18 cellular contexts compared by ENCODE assay signal in the genomic region with DNA sequence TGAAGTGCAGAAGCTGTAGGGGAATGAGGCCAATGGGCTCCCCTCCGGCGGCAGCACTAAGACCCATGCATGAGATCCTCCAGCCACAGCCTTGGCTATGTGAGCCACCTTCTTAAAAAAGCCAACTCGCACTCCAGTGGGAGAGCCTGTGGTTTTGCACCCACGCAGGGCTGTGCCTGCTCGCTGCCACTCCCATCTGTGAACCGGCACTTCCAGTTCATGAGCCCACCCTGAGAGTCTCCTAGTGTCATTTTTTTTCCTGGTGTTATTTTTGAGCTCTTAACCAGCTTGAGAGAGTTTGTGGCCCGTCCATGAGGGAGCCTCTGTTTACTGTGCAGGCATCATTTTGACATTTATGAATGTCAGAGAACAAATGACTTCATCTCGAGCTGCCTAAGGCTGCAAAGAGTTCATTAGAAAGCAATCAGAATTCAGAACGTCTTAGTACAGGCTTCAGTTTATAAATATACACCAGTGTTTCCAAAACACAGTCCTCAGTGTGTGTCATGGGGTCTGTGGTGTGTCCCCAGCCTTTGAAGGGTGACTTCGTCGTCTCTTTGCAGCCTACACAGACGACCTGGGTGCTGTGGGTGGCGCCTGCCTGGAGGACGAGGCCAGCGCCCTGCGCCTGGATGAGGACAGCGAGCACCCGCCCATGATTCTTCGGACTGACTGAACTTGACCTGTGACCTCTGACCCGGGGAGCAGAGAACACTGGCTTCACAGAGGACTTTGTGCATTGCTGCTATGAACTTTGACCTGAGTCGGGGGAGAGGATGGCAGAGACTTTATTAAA. TPM values are rescaled to one million over a fixed set of nuclear protein-coding genes. Genes with fewer than 3 reads are reported as not detected.
DNase-seq lines count a peak whose midpoint lies in the region; ATAC-seq and TF ChIP-seq lines count a peak whose summit lies in the region.
"Had no signal": no experiment of that assay in that cellular context is flagged by ENCODE, and none has a peak within 500 bp of the region (broad histone marks: within the 10 kb centered on the region; RNA-seq: fewer than 3 reads in every experiment).

No MANE protein-coding gene starts in this region.

- no peak for TF ChIP-seq POLR2A in body of pancreas (IDR thresholded peaks at IDR 0.05)

- H3K27ac Mint-ChIP-seq in activated naive CD8-positive, alpha-beta T cell treated with anti-CD3 and anti-CD28 coated beads, Interleukin-2, amount 50 U/mL, for 24 hours: no peak overlapping the region
- no peak overlapping the region for H3K27ac Mint-ChIP-seq in activated T-helper 17 cell treated with anti-CD3 and anti-CD28 coated beads, Interleukin-2, amount 50 U/mL, for 72 hours
- H3K27ac Mint-ChIP-seq: activated naive CD4-positive, alpha-beta T cell treated with anti-CD3 and anti-CD28 coated beads, Interleukin-2, amount 10 ng/mL, durations not matched to agents 7 days and 5 days had no signal

- H3K9me3 ChIP-seq in mucosa of descending colon (no peaks in the 10 kb centered on the region), body of pancreas (no peaks in the 10 kb centered on the region)
- H3K9me3 ChIP-seq: HAP-1 had no signal

- H3K27ac ChIP-seq in body of pancreas: no peak overlapping the region

- H3K4me1 ChIP-seq in mucosa of descending colon (ENCODE audit: low read depth) (peaks cover 4% of the 10 kb centered on the region), body of pancreas (no peaks in the 10 kb centered on the region)
- H3K4me1 ChIP-seq: HAP-1 had no signal

- peaks cover 23% of the 10 kb centered on the region for H3K36me3 Mint-ChIP-seq in activated naive CD8-positive, alpha-beta T cell treated with anti-CD3 and anti-CD28 coated beads, Interleukin-2, amount 50 U/mL, for 24 hours (ENCODE audit: low read depth)
- peaks cover 56% of the 10 kb centered on the region for H3K36me3 Mint-ChIP-seq in activated T-helper 17 cell treated with anti-CD3 and anti-CD28 coated beads, Interleukin-2, amount 50 U/mL, for 72 hours (ENCODE audit: low read depth)

- peaks cover 35% of the 10 kb centered on the region for H3K4me1 Mint-ChIP-seq in activated naive CD8-positive, alpha-beta T cell treated with anti-CD3 and anti-CD28 coated beads, Interleukin-2, amount 50 U/mL, for 24 hours
- no peaks in the 10 kb centered on the region for H3K4me1 Mint-ChIP-seq in activated T-helper 17 cell treated with anti-CD3 and anti-CD28 coated beads, Interleukin-2, amount 50 U/mL, for 72 hours

- no peaks in the 10 kb centered on the region for H3K9me3 Mint-ChIP-seq in activated naive CD8-positive, alpha-beta T cell treated with anti-CD3 and anti-CD28 coated beads, Interleukin-2, amount 50 U/mL, for 24 hours
- no peaks in the 10 kb centered on the region for H3K9me3 Mint-ChIP-seq in activated T-helper 17 cell treated with anti-CD3 and anti-CD28 coated beads, Interleukin-2, amount 50 U/mL, for 72 hours
- H3K9me3 Mint-ChIP-seq: activated CD4-positive, alpha-beta T cell treated with anti-CD3 and anti-CD28 coated beads, Interleukin-2, amount 10 ng/mL, durations not matched to agents 7 days and 5 days; activated naive CD4-positive, alpha-beta T cell treated with anti-CD3 and anti-CD28 coated beads, Interleukin-2, amount 10 ng/mL, durations not matched to agents 7 days and 5 days had no signal

- peaks cover 1% of the 10 kb centered on the region for H3K27me3 Mint-ChIP-seq in activated naive CD8-positive, alpha-beta T cell treated with anti-CD3 and anti-CD28 coated beads, Interleukin-2, amount 50 U/mL, for 24 hours
- H3K27me3 Mint-ChIP-seq in activated T-helper 17 cell treated with anti-CD3 and anti-CD28 coated beads, Interleukin-2, amount 50 U/mL, for 72 hours: no peaks in the 10 kb centered on the region
- H3K27me3 Mint-ChIP-seq: activated CD4-positive, alpha-beta T cell treated with anti-CD3 and anti-CD28 coated beads, Interleukin-2, amount 10 ng/mL, durations not matched to agents 7 days and 5 days had no signal

- peaks cover 12% of the 10 kb centered on the region for H3K36me3 ChIP-seq in mucosa of descending colon (ENCODE audit: low read depth)
- H3K36me3 ChIP-seq in body of pancreas (replicated peaks in 1 of 2; ENCODE audit: insufficient read depth in 1 of 2, low read depth in 2 of 2): peaks cover 28 to 42% of the 10 kb centered on the region in 2 donors

- H3K27me3 ChIP-seq in body of pancreas: no peaks in the 10 kb centered on the region

- TF ChIP-seq CTCF in GM20000 (IDR thresholded peaks at IDR 0.05; ENCODE audit: extremely low read depth, missing control alignments) (no peak), mucosa of descending colon (IDR thresholded peaks at IDR 0.05) (no peak), body of pancreas (IDR thresholded peaks at IDR 0.05) (no peak), omental fat pad (IDR thresholded peaks at IDR 0.05) (no peak)

- intact Hi-C loops in mucosa of descending colon (cut with DNase I, micrococcal nuclease) (loop anchor here in 1 of 2 donors (10.0 kb wide), 1 partner anchor 224 kb away; no protein-coding TSS in a partner anchor), body of pancreas (cut with DNase I) (no loop called here)

- WGBS in body of pancreas, 2 donors: 79 to 87% methylated on average over 11 to 21 of the region's 21 CpGs

- no peak overlapping the region for H3K4me3 Mint-ChIP-seq in activated naive CD8-positive, alpha-beta T cell treated with anti-CD3 and anti-CD28 coated beads, Interleukin-2, amount 50 U/mL, for 24 hours
- H3K4me3 Mint-ChIP-seq in activated T-helper 17 cell treated with anti-CD3 and anti-CD28 coated beads, Interleukin-2, amount 50 U/mL, for 72 hours: no peak overlapping the region
- H3K4me3 Mint-ChIP-seq: activated CD4-positive, alpha-beta T cell treated with anti-CD3 and anti-CD28 coated beads, Interleukin-2, amount 10 ng/mL, durations not matched to agents 7 days and 5 days; activated naive CD4-positive, alpha-beta T cell treated with anti-CD3 and anti-CD28 coated beads, Interleukin-2, amount 10 ng/mL, durations not matched to agents 7 days and 5 days had no signal

- peak; percentile 12 for ATAC-seq in activated naive CD8-positive, alpha-beta T cell treated with anti-CD3 and anti-CD28 coated beads, Interleukin-2, amount 50 U/mL, for 24 hours
- ATAC-seq in mucosa of descending colon (peak; percentile 6), body of pancreas (no peak), omental fat pad (ENCODE audit: low FRiP score) (no peak)
- ATAC-seq in activated T-helper 17 cell treated with anti-CD3 and anti-CD28 coated beads, Interleukin-2, amount 50 U/mL, for 72 hours (replicated peaks): no peak

- no peak overlapping the region for H3K4me3 ChIP-seq in mucosa of descending colon
- no peak overlapping the region for H3K4me3 ChIP-seq in body of pancreas
- H3K4me3 ChIP-seq: HAP-1 had no signal

- DNase-seq in CD1c-positive myeloid dendritic cell (ENCODE audit: extremely low spot score): peak; percentile 75
- DNase-seq in GM20000 (ENCODE audit: low spot score): peak; percentile 50
- DNase-seq in activated naive CD8-positive, alpha-beta T cell treated with anti-CD3 and anti-CD28 coated beads, Interleukin-2, amount 50 U/mL, for 24 hours: no peak
- DNase-seq in mucosa of descending colon: peak in 1 of 3 donors; percentile 46
- no peak for DNase-seq in body of pancreas
- DNase-seq in omental fat pad (ENCODE audit: low spot score): no peak
- DNase-seq in dedifferentiated amniotic fluid mesenchymal stem cell (ENCODE audit: extremely low spot score): no peak
- DNase-seq: activated CD4-positive, alpha-beta T cell treated with anti-CD3 and anti-CD28 coated beads, Interleukin-2, amount 10 ng/mL, durations not matched to agents 7 days and 5 days; activated naive CD4-positive, alpha-beta T cell treated with anti-CD3 and anti-CD28 coated beads, Interleukin-2, amount 10 ng/mL, durations not matched to agents 7 days and 5 days; cerebellar nuclear complex; islet precursor cell; KG1; NCI-H2029 treated with DMSO at 0.1 percent for 48 hours; NK-92 treated with Interleukin-12 subunit alpha and Interleukin-12 subunit beta, amount 100 ng/mL, for 24 hours; occipital lobe; SW 1271 had no signal

RNA-seq across cellular contexts. Expression of a gene that starts 40.4 kb away (rescaled TPM):
- 10 to 100 TPM; 43.4 to 55.2 (median 54.6) TPM for total RNA-seq in mucosa of descending colon
- total RNA-seq in body of pancreas: 10 to 100 TPM; 26.5 to 45.5 TPM
- 10 to 100 TPM; 46.5 to 70.3 (median 63.7) TPM for total RNA-seq in omental fat pad
- total RNA-seq in activated T-helper 17 cell treated with anti-CD3 and anti-CD28 coated beads, Interleukin-2, amount 50 U/mL, for 72 hours: 10 to 100 TPM; 37.9 to 49.7 TPM

RNA-seq across cellular contexts. Expression of a gene that starts 52.3 kb away (rescaled TPM):
- total RNA-seq in mucosa of descending colon (1 to 10 TPM; 5.4 to 7.4 (median 5.5) TPM), body of pancreas (10 to 100 TPM; 13.2 to 24.4 TPM), omental fat pad (10 to 100 TPM in 3 of 4 donors, 1 to 10 TPM in 1; 7.3 to 22.7 (median 13.3) TPM)
- total RNA-seq in activated T-helper 17 cell treated with anti-CD3 and anti-CD28 coated beads, Interleukin-2, amount 50 U/mL, for 72 hours: 1 to 10 TPM; 1.5 to 3.2 TPM

Comparison
In these comparisons a context has a peak if more than half of its experiments do, and no peak if none do; other contexts are left out.
1. DNase-seq: peak in CD1c-positive myeloid dendritic cell (single experiment) and GM20000 (single experiment); none in activated naive CD8-positive, alpha-beta T cell treated with anti-CD3 and anti-CD28 coated beads, Interleukin-2, amount 50 U/mL, for 24 hours (single experiment), body of pancreas (0 of 4), omental fat pad (single experiment) and dedifferentiated amniotic fluid mesenchymal stem cell (single experiment).
2. ATAC-seq: peak in activated naive CD8-positive, alpha-beta T cell treated with anti-CD3 and anti-CD28 coated beads, Interleukin-2, amount 50 U/mL, for 24 hours (single experiment) and mucosa of descending colon (single experiment); none in body of pancreas (single experiment), omental fat pad (single experiment) and activated T-helper 17 cell treated with anti-CD3 and anti-CD28 coated beads, Interleukin-2, amount 50 U/mL, for 72 hours (single experiment).